ENCODE assay signal across 8 cellular contexts in the genomic region with DNA sequence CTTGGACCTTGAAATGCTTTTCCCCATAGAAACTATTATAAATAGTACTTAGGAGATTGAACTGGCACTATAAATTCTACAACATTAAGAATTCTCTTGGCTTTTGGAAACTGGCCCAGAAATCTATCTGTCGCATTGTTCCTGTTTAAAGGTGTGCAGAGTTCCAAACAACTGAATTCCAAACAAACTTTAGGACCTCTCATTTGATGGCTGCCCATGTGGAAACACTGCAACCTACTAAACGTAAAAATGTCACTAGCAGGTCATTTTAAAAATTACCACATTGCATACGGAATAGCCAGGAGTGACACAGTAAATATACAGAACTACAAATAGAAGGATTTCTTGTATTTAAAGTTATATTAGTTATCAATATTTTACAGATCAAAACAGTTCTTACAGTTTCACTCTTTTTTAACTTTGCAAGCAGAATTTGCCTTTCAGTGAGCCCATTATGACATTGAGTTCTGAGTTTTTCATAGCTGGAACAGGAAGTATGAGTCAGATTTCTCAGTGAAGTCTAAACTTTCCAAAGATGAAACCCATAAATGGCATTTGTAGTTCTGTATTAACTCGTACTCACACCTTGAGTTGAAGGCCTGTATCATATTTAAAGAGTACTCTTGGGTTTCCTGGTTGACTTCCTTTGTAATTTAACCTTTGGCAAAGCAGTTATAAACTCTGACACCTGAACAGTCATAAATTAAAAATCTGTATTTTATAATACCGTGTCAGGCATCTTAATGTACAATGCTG.
A peak's percentile ranks its signal among the peaks of the same experiment; 100 is the strongest.
DNase-seq lines count a peak whose midpoint lies in the region; ATAC-seq and TF ChIP-seq lines count a peak whose summit lies in the region.

No MANE protein-coding gene starts in this region.

- no peaks in the 10 kb centered on the region for H3K9me3 Mint-ChIP-seq in activated CD8-positive, alpha-beta T cell treated with anti-CD3 and anti-CD28 coated beads, Interleukin-2, amount 10 ng/mL, durations not matched to agents 7 days and 5 days (ENCODE audit: insufficient read depth)

- peak; percentile 54 for DNase-seq in GM12864 (ENCODE audit: low read depth)
- DNase-seq in activated CD8-positive, alpha-beta T cell treated with anti-CD3 and anti-CD28 coated beads, Interleukin-2, amount 10 ng/mL, durations not matched to agents 7 days and 5 days = no peak
- peak; percentile 76 to 77 for DNase-seq in lung microvascular endothelial cell (ENCODE audit: low read depth in 2 of 2)
- no peak for DNase-seq in NCI-H1694 treated with DMSO at 0.1 percent for 48 hours (lab: John Stamatoyannopoulos, UW)
- DNase-seq in NCI-H774 (lab: John Stamatoyannopoulos, UW) = no peak
- no peak for DNase-seq in stimulated activated CD8-positive, alpha-beta memory T cell treated with anti-CD3 and anti-CD28 coated beads, Interleukin-4, amount 100 ng/mL, for 48 hours

- no peak for TF ChIP-seq CTCF in GM12864 (IDR thresholded peaks at IDR 0.05; ENCODE audit: low read depth, low read length, missing control alignments)

- H3K36me3 Mint-ChIP-seq in activated CD8-positive, alpha-beta T cell treated with anti-CD3 and anti-CD28 coated beads, Interleukin-2, amount 10 ng/mL, durations not matched to agents 7 days and 5 days (ENCODE audit: low read depth) = peaks cover 4% of the 10 kb centered on the region

- H3K27me3 Mint-ChIP-seq in activated CD8-positive, alpha-beta T cell treated with anti-CD3 and anti-CD28 coated beads, Interleukin-2, amount 10 ng/mL, durations not matched to agents 7 days and 5 days (ENCODE audit: low read depth) = no peaks in the 10 kb centered on the region

- ATAC-seq in GM21367 (IDR thresholded peaks at IDR 0.05; ENCODE audit: unreplicated experiment) (peak; percentile 92), HG03558 (IDR thresholded peaks at IDR 0.05; ENCODE audit: extremely low read depth, unreplicated experiment) (peak; percentile 95)
- ATAC-seq in activated CD8-positive, alpha-beta T cell treated with anti-CD3 and anti-CD28 coated beads, Interleukin-2, amount 10 ng/mL, durations not matched to agents 7 days and 5 days = peak; percentile 89

- no peak overlapping the region for H3K4me3 Mint-ChIP-seq in activated CD8-positive, alpha-beta T cell treated with anti-CD3 and anti-CD28 coated beads, Interleukin-2, amount 10 ng/mL, durations not matched to agents 7 days and 5 days

- CTCF ChIA-PET in activated CD8-positive, alpha-beta T cell treated with anti-CD3 and anti-CD28 coated beads, Interleukin-2, amount 10 ng/mL, durations not matched to agents 7 days and 5 days (lab: Charles Lee) = interaction anchor here (1.6 kb wide), 1 partner anchor 8 kb away, joined by 5 read pairs; no protein-coding TSS in a partner anchor

- no peak overlapping the region for H3K4me3 ChIP-seq in GM12864 (ENCODE audit: low read depth, low read length)

- H3K27ac Mint-ChIP-seq in activated CD8-positive, alpha-beta T cell treated with anti-CD3 and anti-CD28 coated beads, Interleukin-2, amount 10 ng/mL, durations not matched to agents 7 days and 5 days = peak overlapping the region; percentile 63

- peaks cover 32% of the 10 kb centered on the region for H3K4me1 Mint-ChIP-seq in activated CD8-positive, alpha-beta T cell treated with anti-CD3 and anti-CD28 coated beads, Interleukin-2, amount 10 ng/mL, durations not matched to agents 7 days and 5 days (ENCODE audit: low read depth)

- POLR2A ChIA-PET in activated CD8-positive, alpha-beta T cell treated with anti-CD3 and anti-CD28 coated beads, Interleukin-2, amount 10 ng/mL, durations not matched to agents 7 days and 5 days (lab: Charles Lee) = no interaction called here

Comparison
In these comparisons a context has a peak if more than half of its experiments do, and no peak if none do; other contexts are left out.
1. DNase-seq: peak in GM12864 (single experiment) and lung microvascular endothelial cell (2 of 2); none in activated CD8-positive, alpha-beta T cell treated with anti-CD3 and anti-CD28 coated beads, Interleukin-2, amount 10 ng/mL, durations not matched to agents 7 days and 5 days (single experiment), NCI-H1694 treated with DMSO at 0.1 percent for 48 hours (single experiment), NCI-H774 (single experiment) and stimulated activated CD8-positive, alpha-beta memory T cell treated with anti-CD3 and anti-CD28 coated beads, Interleukin-4, amount 100 ng/mL, for 48 hours (single experiment).
2. Peak in every context shown above with its lines, with median percentiles within 50 percentile points of each other: ATAC-seq.